21 cellular contexts compared by ENCODE assay signal in the genomic region with DNA sequence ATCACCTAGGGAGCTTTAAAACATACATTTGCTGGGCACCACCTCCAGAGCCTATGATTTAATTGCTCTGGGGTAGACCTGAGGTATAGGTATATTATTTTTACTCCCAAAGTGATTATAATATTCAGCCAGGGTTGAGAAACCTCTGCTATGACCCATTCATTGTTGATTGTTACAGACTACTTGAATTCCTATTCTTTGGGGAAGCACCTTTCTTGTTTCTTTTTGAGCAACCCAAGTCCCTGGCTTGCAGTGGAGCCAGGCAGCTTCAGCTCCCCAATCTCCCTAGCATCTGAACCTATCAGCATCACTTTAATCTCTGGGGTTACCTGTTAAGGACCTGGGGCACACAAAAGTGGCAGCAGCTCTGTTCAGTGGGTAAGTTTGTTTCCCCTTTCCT. TPM values are rescaled to one million over a fixed set of nuclear protein-coding genes. Genes with fewer than 3 reads are reported as not detected.
DNase-seq lines count a peak whose midpoint lies in the region; ATAC-seq and TF ChIP-seq lines count a peak whose summit lies in the region.
"Had no signal": no experiment of that assay in that cellular context is flagged by ENCODE, and none has a peak within 500 bp of the region (broad histone marks: within the 10 kb centered on the region; RNA-seq: fewer than 3 reads in every experiment).

No MANE protein-coding gene starts in this region.

- peaks cover 33% of the 10 kb centered on the region for H3K27me3 Mint-ChIP-seq in Calu3 (ENCODE audit: unreplicated experiment)
- H3K27me3 Mint-ChIP-seq: activated B cell treated with CpG ODN at 0.5 μM for 24 hours had no signal

- CTCF ChIA-PET in Calu3 (lab: Charles Lee): no interaction called here

- H3K9me3 ChIP-seq in iPS-18a (ENCODE audit: control insufficient read depth, low read depth, low read length): no peaks in the 10 kb centered on the region
- no peaks in the 10 kb centered on the region for H3K9me3 ChIP-seq in testis
- H3K9me3 ChIP-seq: body of pancreas, colonic mucosa had no signal

- no peaks in the 10 kb centered on the region for H3K9me3 Mint-ChIP-seq in Calu3 (ENCODE audit: low read depth, unreplicated experiment)
- H3K9me3 Mint-ChIP-seq: activated B cell treated with CpG ODN at 0.5 μM for 24 hours; CD8-positive, alpha-beta memory T cell; stimulated activated naive CD8-positive, alpha-beta T cell treated with anti-CD3 and anti-CD28 coated beads, Interleukin-15, amount 100 ng/mL, for 72 hours had no signal

- H3K36me3 ChIP-seq in iPS-18a (ENCODE audit: control insufficient read depth, low read depth, low read length): no peaks in the 10 kb centered on the region
- no peaks in the 10 kb centered on the region for H3K36me3 ChIP-seq in testis (ENCODE audit: low read depth, missing control alignments)
- H3K36me3 ChIP-seq: colonic mucosa had no signal

- H3K4me3 ChIP-seq in iPS-18a (ENCODE audit: low read length): peak overlapping the region; percentile 36
- no peak overlapping the region for H3K4me3 ChIP-seq in testis
- H3K4me3 ChIP-seq: body of pancreas, colonic mucosa had no signal

- intact Hi-C loops in testis (cut with DNase I; ENCODE audit: low total_unique reads) (no loop called here), Calu3 (cut with micrococcal nuclease; ENCODE audit: unreplicated experiment) (no loop called here)

- no peak overlapping the region for H3K4me3 Mint-ChIP-seq in Calu3 (ENCODE audit: low read depth, unreplicated experiment)
- H3K4me3 Mint-ChIP-seq: activated B cell treated with CpG ODN at 0.5 μM for 24 hours; activated naive CD8-positive, alpha-beta T cell; CD8-positive, alpha-beta memory T cell; stimulated activated naive CD8-positive, alpha-beta T cell treated with anti-CD3 and anti-CD28 coated beads, Interleukin-15, amount 100 ng/mL, for 72 hours; T-helper 17 cell had no signal

- no peaks in the 10 kb centered on the region for H3K27me3 ChIP-seq in iPS-18a (ENCODE audit: control insufficient read depth, insufficient read depth, low read length)
- H3K27me3 ChIP-seq in testis: no peaks in the 10 kb centered on the region
- H3K27me3 ChIP-seq: body of pancreas, colonic mucosa had no signal

- no peak overlapping the region for H3K9ac ChIP-seq in iPS-18a (ENCODE audit: low read length)

- no peak for DNase-seq in testis
- DNase-seq in Calu3: no peak
- DNase-seq in cortex of kidney (lab: John Stamatoyannopoulos, UW): no peak
- DNase-seq in NCI-H2107 (lab: John Stamatoyannopoulos, UW): no peak
- DNase-seq: activated B cell treated with CpG ODN at 0.5 μM for 24 hours; activated CD8-positive, alpha-beta memory T cell treated with anti-CD3 and anti-CD28 coated beads for 24 hours; body of pancreas; CD8-positive, alpha-beta memory T cell; colonic mucosa; DND-41; NCI-H526 treated with DMSO at 0.1 percent for 48 hours; stimulated activated CD4-positive, alpha-beta T cell treated with anti-CD3 and anti-CD28 coated beads, Interleukin-2, amount 100 ng/mL, for 24 hours; stimulated activated naive CD8-positive, alpha-beta T cell treated with anti-CD3 and anti-CD28 coated beads, Interleukin-15, amount 100 ng/mL, for 72 hours; T-helper 17 cell had no signal

- H3K36me3 Mint-ChIP-seq in Calu3 (ENCODE audit: insufficient read depth, unreplicated experiment): no peaks in the 10 kb centered on the region
- H3K36me3 Mint-ChIP-seq: activated naive CD8-positive, alpha-beta T cell; CD8-positive, alpha-beta memory T cell had no signal

- no TSS peak for BruUV-seq in Calu3 (replicated peaks; lab: Mats Ljungman, UMichigan)

- no peak for TF ChIP-seq POLR2A in testis (IDR thresholded peaks at IDR 0.05)

- no peak for TF ChIP-seq CTCF in testis (IDR thresholded peaks at IDR 0.05)
- no peak for TF ChIP-seq CTCF in Calu3 (IDR thresholded peaks at IDR 0.05; ENCODE audit: unreplicated experiment)

- H3K27ac ChIP-seq in iPS-18a (ENCODE audit: low read length) (no peak overlapping the region), testis (peak overlapping the region; percentile 63 to 64)
- H3K27ac ChIP-seq: body of pancreas, colonic mucosa had no signal

- ATAC-seq in GM19463 (IDR thresholded peaks at IDR 0.05; ENCODE audit: unreplicated experiment): peak; percentile 73
- ATAC-seq in HG03565 (IDR thresholded peaks at IDR 0.05; ENCODE audit: unreplicated experiment): peak; percentile 46
- no peak for ATAC-seq in HG02798 (IDR thresholded peaks at IDR 0.05; ENCODE audit: poor library complexity, unreplicated experiment)
- ATAC-seq: body of pancreas; left lobe of liver; sciatic nerve; stimulated activated naive CD8-positive, alpha-beta T cell treated with anti-CD3 and anti-CD28 coated beads, Interleukin-15, amount 100 ng/mL, for 72 hours; T-helper 17 cell had no signal

- H3K27ac Mint-ChIP-seq in Calu3 (ENCODE audit: unreplicated experiment): no peak overlapping the region
- H3K27ac Mint-ChIP-seq: activated B cell treated with CpG ODN at 0.5 μM for 24 hours; activated naive CD8-positive, alpha-beta T cell; CD8-positive, alpha-beta memory T cell; stimulated activated naive CD8-positive, alpha-beta T cell treated with anti-CD3 and anti-CD28 coated beads, Interleukin-15, amount 100 ng/mL, for 72 hours; T-helper 17 cell had no signal

- H3K4me1 ChIP-seq in iPS-18a (ENCODE audit: control insufficient read depth, low read depth, low read length): peaks cover 47% of the 10 kb centered on the region
- H3K4me1 ChIP-seq in testis: peaks cover 8% of the 10 kb centered on the region
- H3K4me1 ChIP-seq: body of pancreas, colonic mucosa had no signal

- H3K4me1 Mint-ChIP-seq in Calu3 (ENCODE audit: low read depth, unreplicated experiment): no peaks in the 10 kb centered on the region
- H3K4me1 Mint-ChIP-seq: activated B cell treated with CpG ODN at 0.5 μM for 24 hours; CD8-positive, alpha-beta memory T cell; stimulated activated naive CD8-positive, alpha-beta T cell treated with anti-CD3 and anti-CD28 coated beads, Interleukin-15, amount 100 ng/mL, for 72 hours; T-helper 17 cell had no signal

RNA-seq across cellular contexts. Expression of a gene that starts 8.6 kb away (rescaled TPM):
- total RNA-seq in testis (10 to 100 TPM; 12.5 to 15.3 TPM), Calu3 (2022) (0.21 and 0.81 TPM in 2 replicates)
- 6.3 TPM for polyA plus RNA-seq in testis (ENCODE audit: insufficient read depth, low read depth, low replicate concordance)
- total RNA-seq: activated B cell treated with CpG ODN at 0.5 μM for 24 hours; CD8-positive, alpha-beta memory T cell had no signal
- polyA plus RNA-seq: CD8-positive, alpha-beta memory T cell had no signal
